ENCODE assay signal across 11 cellular contexts in genomic region chr2:134736167-134736885, GRCh38. TPM values are rescaled to one million over a fixed set of nuclear protein-coding genes. Genes with fewer than 3 reads are reported as not detected.
DNase-seq lines count a peak whose midpoint lies in the region; ATAC-seq and TF ChIP-seq lines count a peak whose summit lies in the region.
"Had no signal": no experiment of that assay in that cellular context is flagged by ENCODE, and none has a peak within 500 bp of the region (broad histone marks: within the 10 kb centered on the region; RNA-seq: fewer than 3 reads in every experiment).

No MANE protein-coding gene starts in this region.

- TF ChIP-seq CTCF in fibroblast of pulmonary artery (IDR thresholded peaks at IDR 0.05; ENCODE audit: low read length, missing control alignments), result no peak
- no peak for TF ChIP-seq CTCF in smooth muscle cell (IDR thresholded peaks at IDR 0.05; ENCODE audit: borderline replicate concordance, insufficient read depth, poor library complexity, severe bottlenecking)
- no peak for TF ChIP-seq CTCF in coronary artery (IDR thresholded peaks at IDR 0.05)

- peaks cover 7% of the 10 kb centered on the region for H3K4me1 ChIP-seq in smooth muscle cell (ENCODE audit: low read depth)

- WGBS in smooth muscle cell (ENCODE audit: low lambda C conversion rate), result 42% methylated on average over 3 of the region's 3 CpGs

- H3K4me3 ChIP-seq in fibroblast of pulmonary artery (replicated peaks; ENCODE audit: low read depth, low read length) (no peak overlapping the region), smooth muscle cell (no peak overlapping the region), coronary artery (no peak overlapping the region)
- H3K4me3 ChIP-seq: skin epidermis had no signal

- no peak overlapping the region for H3K9ac ChIP-seq in smooth muscle cell (ENCODE audit: low read depth)

- no peaks in the 10 kb centered on the region for H4K20me1 ChIP-seq in smooth muscle cell (ENCODE audit: low read depth)

- ATAC-seq in HG02588 (IDR thresholded peaks at IDR 0.05; ENCODE audit: unreplicated experiment), result no peak

- DNase-seq in HS-5 (ENCODE audit: low read depth) (peak; percentile 88), SKM-1 (lab: John Stamatoyannopoulos, UW; ENCODE audit: unreplicated experiment) (peak; percentile 77), fibroblast of pulmonary artery (ENCODE audit: low read depth) (peak; percentile 89), smooth muscle cell (lab: John Stamatoyannopoulos, UW; ENCODE audit: unreplicated experiment) (no peak), NCI-H526 (lab: John Stamatoyannopoulos, UW) (no peak), coronary artery (ENCODE audit: low spot score) (no peak), cerebellum (ENCODE audit: low spot score) (no peak)
- DNase-seq: activated CD4-positive, alpha-beta T cell treated with anti-CD3 and anti-CD28 coated beads, Interleukin-2, amount 50 U/mL, for 4 hours; NCI-H774 had no signal

- H3K9me3 ChIP-seq in smooth muscle cell (replicated peaks; ENCODE audit: low read depth), result no peaks in the 10 kb centered on the region

- no peaks in the 10 kb centered on the region for H3F3A ChIP-seq in smooth muscle cell (ENCODE audit: low read depth)

- H3K79me2 ChIP-seq in smooth muscle cell (ENCODE audit: low read depth), result no peaks in the 10 kb centered on the region

- no peaks in the 10 kb centered on the region for H3K36me3 ChIP-seq in smooth muscle cell (ENCODE audit: low read depth)

- no peak overlapping the region for H2AFZ ChIP-seq in smooth muscle cell (ENCODE audit: low read depth)

- H3K27ac ChIP-seq in smooth muscle cell (ENCODE audit: low read depth) (no peak overlapping the region), coronary artery (no peak overlapping the region)

- peak overlapping the region; percentile 0 for H3K4me2 ChIP-seq in smooth muscle cell

- peaks cover 4% of the 10 kb centered on the region for H3K27me3 ChIP-seq in smooth muscle cell (ENCODE audit: low read depth)

RNA-seq across cellular contexts. Expression of gene TMEM163, which starts 17.5 kb away (rescaled TPM):
- total RNA-seq in smooth muscle cell (not detected in 2 replicates), cerebellum (10.2 TPM)
- 0.20 and 0.31 TPM in 2 replicates for polyA plus RNA-seq in smooth muscle cell

Comparison
In these comparisons a context has a peak if more than half of its experiments do, and no peak if none do; other contexts are left out.
1. DNase-seq: peak in HS-5 (single experiment), SKM-1 (single experiment) and fibroblast of pulmonary artery (single experiment); none in smooth muscle cell (single experiment), NCI-H526 (0 of 2), coronary artery (single experiment) and cerebellum (single experiment).
2. RNA of gene TMEM163, which starts 17.5 kb away (total RNA-seq): 10.2 TPM in cerebellum (single experiment); not detected in smooth muscle cell; every median in the first group is over 10 times any median in the second.